7 cellular contexts compared by ENCODE assay signal in genomic region chr12:109927622-109928021, GRCh38. TPM values are rescaled to one million over a fixed set of nuclear protein-coding genes. Genes with fewer than 3 reads are reported as not detected.
DNase-seq lines count a peak whose midpoint lies in the region; ATAC-seq and TF ChIP-seq lines count a peak whose summit lies in the region.

No MANE protein-coding gene starts in this region.

- no peak overlapping the region for H3K4me3 Mint-ChIP-seq in progenitor cell of endocrine pancreas (ENCODE audit: low read depth)

- H3K27ac Mint-ChIP-seq in progenitor cell of endocrine pancreas, result peak overlapping the region; percentile 34

- no peak for DNase-seq in GM12864 (ENCODE audit: low read depth)
- DNase-seq in MG63, result peak; percentile 34
- DNase-seq in activated CD4-positive, alpha-beta T cell treated with anti-CD3 and anti-CD28 coated beads, Interleukin-2, amount 50 U/mL, for 48 hours, result peak; percentile 33 to 49
- DNase-seq in epithelial cell of esophagus (ENCODE audit: low read depth), result peak; percentile 60
- DNase-seq in progenitor cell of endocrine pancreas (ENCODE audit: low spot score, unreplicated experiment), result no peak
- no peak for DNase-seq in substantia nigra (lab: John Stamatoyannopoulos, UW)

- H3K27me3 ChIP-seq in MG63, result no peaks in the 10 kb centered on the region

- peaks cover 11% of the 10 kb centered on the region for H3K36me3 Mint-ChIP-seq in progenitor cell of endocrine pancreas (ENCODE audit: insufficient read depth)

- H3K9me3 Mint-ChIP-seq in progenitor cell of endocrine pancreas (ENCODE audit: low read depth), result no peaks in the 10 kb centered on the region

- H3K27me3 Mint-ChIP-seq in progenitor cell of endocrine pancreas, result no peaks in the 10 kb centered on the region

- TF ChIP-seq CTCF in GM12864 (IDR thresholded peaks at IDR 0.05; ENCODE audit: low read depth, low read length, missing control alignments) (peak; percentile 70), epithelial cell of esophagus (IDR thresholded peaks at IDR 0.05; ENCODE audit: insufficient read depth, low read depth, low read length, missing control alignments) (peak; percentile 79), progenitor cell of endocrine pancreas (IDR thresholded peaks at IDR 0.05; ENCODE audit: unreplicated experiment) (peak; percentile 57)

- H3K27ac ChIP-seq in substantia nigra (ENCODE audit: low read depth, low read length, poor library complexity, severe bottlenecking), result no peak overlapping the region

- no peak for ATAC-seq in HG03095 (IDR thresholded peaks at IDR 0.05; ENCODE audit: unreplicated experiment)

- no peak overlapping the region for H3K4me3 ChIP-seq in GM12864 (ENCODE audit: low read depth, low read length)
- no peak overlapping the region for H3K4me3 ChIP-seq in MG63
- no peak overlapping the region for H3K4me3 ChIP-seq in epithelial cell of esophagus (ENCODE audit: low read length)

- H3K36me3 ChIP-seq in MG63, result peaks cover 17% of the 10 kb centered on the region

- H3K4me1 Mint-ChIP-seq in progenitor cell of endocrine pancreas (ENCODE audit: low read depth), result peaks cover 14% of the 10 kb centered on the region

- no peaks in the 10 kb centered on the region for H3K9me3 ChIP-seq in MG63

RNA-seq across cellular contexts. Expression of gene TCHP, which starts 27.5 kb away (rescaled TPM):
- 3.6 and 4.0 TPM in 2 replicates for total RNA-seq in MG63 (2014; rRNA removed; shearing (Covaris generic); ENCODE audit: low replicate concordance)
- total RNA-seq in progenitor cell of endocrine pancreas, result 19.3 and 20.6 TPM in 2 replicates

RNA-seq across cellular contexts. Expression of gene GLTP, which starts 47.3 kb away (rescaled TPM):
- 24.0 and 34.2 TPM in 2 replicates for total RNA-seq in MG63 (2014; rRNA removed; shearing (Covaris generic); ENCODE audit: low replicate concordance)
- total RNA-seq in progenitor cell of endocrine pancreas, result 20.8 and 21.7 TPM in 2 replicates

Comparison
In these comparisons a context has a peak if more than half of its experiments do, and no peak if none do; other contexts are left out.
1. DNase-seq: peak in MG63 (single experiment), activated CD4-positive, alpha-beta T cell treated with anti-CD3 and anti-CD28 coated beads, Interleukin-2, amount 50 U/mL, for 48 hours (2 of 2) and epithelial cell of esophagus (single experiment); none in GM12864 (single experiment), progenitor cell of endocrine pancreas (single experiment) and substantia nigra (0 of 49).
2. Peak in every context shown above with its lines, with median percentiles within 50 percentile points of each other: CTCF ChIP-seq.